1 cellular context compared by ENCODE assay signal in the genomic region with DNA sequence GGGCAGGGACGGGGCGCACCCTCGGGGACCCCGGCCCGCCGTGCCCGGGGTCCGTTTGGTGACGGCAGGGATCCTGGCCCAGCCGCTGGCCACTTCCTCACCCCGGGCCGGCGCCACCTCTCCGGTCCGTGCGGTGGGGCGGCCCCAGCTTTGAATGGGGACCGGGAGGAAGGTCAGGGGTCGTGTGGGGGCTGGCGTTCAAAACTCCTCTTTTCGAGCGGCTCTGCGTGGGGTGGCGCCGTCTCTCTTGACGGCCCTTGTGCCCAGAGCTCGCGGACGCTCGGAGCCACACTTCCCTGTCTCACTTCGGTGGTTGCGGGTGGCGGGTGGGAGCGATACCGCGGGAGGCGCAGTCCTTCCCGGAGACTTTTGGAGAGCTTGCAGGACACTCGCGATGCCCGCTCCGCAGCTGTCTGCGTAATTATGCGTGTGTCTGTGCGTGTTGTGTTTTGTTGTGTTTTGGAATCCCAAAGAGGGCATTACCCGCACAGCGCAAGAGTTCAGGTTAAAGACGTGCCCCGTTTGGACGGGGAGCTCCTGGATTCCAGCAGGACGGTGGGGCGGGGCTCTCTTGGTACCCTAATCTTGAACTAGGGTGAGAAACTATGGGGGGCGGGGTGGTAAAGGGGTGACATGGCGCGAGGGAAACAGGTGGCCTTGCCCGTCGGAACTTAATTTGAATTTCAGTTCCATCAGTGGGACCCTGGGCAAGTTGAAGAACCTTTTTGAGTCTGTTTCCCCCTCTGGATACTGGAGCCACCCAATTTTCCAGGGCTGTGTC.
TF ChIP-seq lines count a peak whose summit lies in the region.

No MANE protein-coding gene starts in this region.

TF ChIP-seq in SK-N-SH, 30 proteins besides CTCF, POLR2A, EP300 and RAD21 (continued from another document):
- TF ChIP-seq, protein P1, sequence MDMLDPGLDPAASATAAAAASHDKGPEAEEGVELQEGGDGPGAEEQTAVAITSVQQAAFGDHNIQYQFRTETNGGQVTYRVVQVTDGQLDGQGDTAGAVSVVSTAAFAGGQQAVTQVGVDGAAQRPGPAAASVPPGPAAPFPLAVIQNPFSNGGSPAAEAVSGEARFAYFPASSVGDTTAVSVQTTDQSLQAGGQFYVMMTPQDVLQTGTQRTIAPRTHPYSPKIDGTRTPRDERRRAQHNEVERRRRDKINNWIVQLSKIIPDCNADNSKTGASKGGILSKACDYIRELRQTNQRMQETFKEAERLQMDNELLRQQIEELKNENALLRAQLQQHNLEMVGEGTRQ (IDR thresholded peaks at IDR 0.05; ENCODE audit: borderline replicate concordance, low read depth, low read length) = no peak
- no peak for TF ChIP-seq POLR2AphosphoS5 (IDR thresholded peaks at IDR 0.05; ENCODE audit: low read depth, low read length)
- TF ChIP-seq MEF2A (IDR thresholded peaks at IDR 0.05; ENCODE audit: borderline replicate concordance, low read depth) = no peak
- no peak for TF ChIP-seq SMC3 (IDR thresholded peaks at IDR 0.05; ENCODE audit: low read depth, low read length)
- TF ChIP-seq, protein P2, sequence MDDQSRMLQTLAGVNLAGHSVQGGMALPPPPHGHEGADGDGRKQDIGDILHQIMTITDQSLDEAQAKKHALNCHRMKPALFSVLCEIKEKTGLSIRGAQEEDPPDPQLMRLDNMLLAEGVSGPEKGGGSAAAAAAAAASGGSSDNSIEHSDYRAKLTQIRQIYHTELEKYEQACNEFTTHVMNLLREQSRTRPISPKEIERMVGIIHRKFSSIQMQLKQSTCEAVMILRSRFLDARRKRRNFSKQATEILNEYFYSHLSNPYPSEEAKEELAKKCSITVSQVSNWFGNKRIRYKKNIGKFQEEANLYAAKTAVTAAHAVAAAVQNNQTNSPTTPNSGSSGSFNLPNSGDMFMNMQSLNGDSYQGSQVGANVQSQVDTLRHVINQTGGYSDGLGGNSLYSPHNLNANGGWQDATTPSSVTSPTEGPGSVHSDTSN (IDR thresholded peaks at IDR 0.05) = no peak
- no peak for TF ChIP-seq NRF1 (IDR thresholded peaks at IDR 0.05; ENCODE audit: low read depth, low read length)
- TF ChIP-seq TEAD4 (IDR thresholded peaks at IDR 0.05; ENCODE audit: borderline replicate concordance, insufficient read depth) = no peak
- TF ChIP-seq TAF1 (IDR thresholded peaks at IDR 0.05; ENCODE audit: borderline replicate concordance, low read depth, low read length) = no peak
- TF ChIP-seq, protein P3, sequence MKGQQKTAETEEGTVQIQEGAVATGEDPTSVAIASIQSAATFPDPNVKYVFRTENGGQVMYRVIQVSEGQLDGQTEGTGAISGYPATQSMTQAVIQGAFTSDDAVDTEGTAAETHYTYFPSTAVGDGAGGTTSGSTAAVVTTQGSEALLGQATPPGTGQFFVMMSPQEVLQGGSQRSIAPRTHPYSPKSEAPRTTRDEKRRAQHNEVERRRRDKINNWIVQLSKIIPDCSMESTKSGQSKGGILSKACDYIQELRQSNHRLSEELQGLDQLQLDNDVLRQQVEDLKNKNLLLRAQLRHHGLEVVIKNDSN (IDR thresholded peaks at IDR 0.05; ENCODE audit: borderline replicate concordance, low read depth) = no peak
- TF ChIP-seq FOSL2 (IDR thresholded peaks at IDR 0.05; ENCODE audit: borderline replicate concordance, low read depth) = no peak
- no peak for TF ChIP-seq GABPA (IDR thresholded peaks at IDR 0.05; ENCODE audit: low read depth)
- TF ChIP-seq, protein P4, sequence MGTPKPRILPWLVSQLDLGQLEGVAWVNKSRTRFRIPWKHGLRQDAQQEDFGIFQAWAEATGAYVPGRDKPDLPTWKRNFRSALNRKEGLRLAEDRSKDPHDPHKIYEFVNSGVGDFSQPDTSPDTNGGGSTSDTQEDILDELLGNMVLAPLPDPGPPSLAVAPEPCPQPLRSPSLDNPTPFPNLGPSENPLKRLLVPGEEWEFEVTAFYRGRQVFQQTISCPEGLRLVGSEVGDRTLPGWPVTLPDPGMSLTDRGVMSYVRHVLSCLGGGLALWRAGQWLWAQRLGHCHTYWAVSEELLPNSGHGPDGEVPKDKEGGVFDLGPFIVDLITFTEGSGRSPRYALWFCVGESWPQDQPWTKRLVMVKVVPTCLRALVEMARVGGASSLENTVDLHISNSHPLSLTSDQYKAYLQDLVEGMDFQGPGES (IDR thresholded peaks at IDR 0.05; ENCODE audit: low read depth, low read length) = no peak
- TF ChIP-seq TCF12 (IDR thresholded peaks at IDR 0.05) = no peak
